ENCODE assay signal across 21 cellular contexts in genomic region chr5:17402291-17403121, GRCh38.
DNase-seq lines count a peak whose midpoint lies in the region; ATAC-seq, FAIRE-seq and TF ChIP-seq lines count a peak whose summit lies in the region.
"Had no signal": no experiment of that assay in that cellular context is flagged by ENCODE, and none has a peak within 500 bp of the region (broad histone marks: within the 10 kb centered on the region; RNA-seq: fewer than 3 reads in every experiment).

No MANE protein-coding gene starts in this region.

- H3K27ac Mint-ChIP-seq in nephron progenitor cell: no peak overlapping the region
- H3K27ac Mint-ChIP-seq in activated CD4-positive, alpha-beta T cell treated with anti-CD3 and anti-CD28 coated beads for 36 hours: no peak overlapping the region
- H3K27ac Mint-ChIP-seq: activated naive CD8-positive, alpha-beta T cell treated with anti-CD3 and anti-CD28 coated beads, Interleukin-2, amount 10 ng/mL, durations not matched to agents 7 days and 5 days; activated T-helper 1 cell treated with anti-CD3 and anti-CD28 coated beads, Interleukin-12 subunit alpha, Interleukin-12 subunit beta, Interleukin-2, Interleukin-4 antibody, amounts not matched to agents 30 ng/mL and 10 ng/mL and 1 ng/mL, durations not matched to agents 14 hours and 24 hours and 36 hours; CD8-positive, alpha-beta T cell; natural killer cell treated with Interleukin-12 subunit alpha and Interleukin-12 subunit beta and Interleukin-15 and Interleukin-18, amount 100 ng/mL, for 72 hours had no signal

- peaks cover 79% of the 10 kb centered on the region for H3K4me1 ChIP-seq in A549
- H3K4me1 ChIP-seq in HUES6 (ENCODE audit: control insufficient read depth, insufficient read depth, low read length): peaks cover 68% of the 10 kb centered on the region
- H3K4me1 ChIP-seq in Karpas-422 (ENCODE audit: low read length): peaks cover 17% of the 10 kb centered on the region
- H3K4me1 ChIP-seq: uterus had no signal

- POLR2A ChIA-PET in A549 (lab: Yijun Ruan, JAX): no interaction called here
- POLR2A ChIA-PET in activated CD4-positive, alpha-beta T cell treated with anti-CD3 and anti-CD28 coated beads for 36 hours (lab: Charles Lee): no interaction called here

- CTCF ChIA-PET in A549 (lab: Yijun Ruan, JAX): interaction anchor here (0.8 to 3.3 kb wide), 6 partner anchors 9 to 711 kb away, joined by 3 to 10 read pairs (median 4); no protein-coding TSS in a partner anchor
- CTCF ChIA-PET in activated CD4-positive, alpha-beta T cell treated with anti-CD3 and anti-CD28 coated beads for 36 hours (lab: Charles Lee): no interaction called here

- H3K9me3 ChIP-seq in A549: no peaks in the 10 kb centered on the region
- H3K9me3 ChIP-seq in HUES6 (ENCODE audit: control insufficient read depth, insufficient read depth, low read depth, low read length): no peaks in the 10 kb centered on the region
- no peaks in the 10 kb centered on the region for H3K9me3 ChIP-seq in Karpas-422 (ENCODE audit: low read length)
- H3K9me3 ChIP-seq: uterus had no signal

- peak overlapping the region; percentile 51 to 74 for H3K27ac ChIP-seq in A549
- peak overlapping the region; percentile 85 for H3K27ac ChIP-seq in HUES6 (ENCODE audit: low read depth, low read length)
- H3K27ac ChIP-seq in Karpas-422 (ENCODE audit: low read length): no peak overlapping the region
- H3K27ac ChIP-seq: KMS-11, uterus had no signal

- H3K36me3 ChIP-seq in HUES6 (ENCODE audit: control insufficient read depth, insufficient read depth, low read length) (no peaks in the 10 kb centered on the region), Karpas-422 (ENCODE audit: insufficient read depth, low read length) (no peaks in the 10 kb centered on the region)
- H3K36me3 ChIP-seq: uterus had no signal

- peaks cover 39% of the 10 kb centered on the region for H3K4me1 Mint-ChIP-seq in nephron progenitor cell
- no peaks in the 10 kb centered on the region for H3K4me1 Mint-ChIP-seq in activated CD4-positive, alpha-beta T cell treated with anti-CD3 and anti-CD28 coated beads for 36 hours
- H3K4me1 Mint-ChIP-seq: activated naive CD8-positive, alpha-beta T cell treated with anti-CD3 and anti-CD28 coated beads, Interleukin-2, amount 10 ng/mL, durations not matched to agents 7 days and 5 days had no signal

- intact Hi-C loops in activated CD4-positive, alpha-beta T cell treated with anti-CD3 and anti-CD28 coated beads for 36 hours (cut with DNase I, micrococcal nuclease): no loop called here

- DNase-seq in A549 (ENCODE audit: low read depth in 1 of 2, low spot score in 1 of 2) (no peak), ecto neural progenitor cell (ENCODE audit: low spot score) (peak; percentile 54), nephron progenitor cell (no peak), Karpas-422 (no peak)
- no peak for DNase-seq in activated CD4-positive, alpha-beta T cell treated with anti-CD3 and anti-CD28 coated beads for 36 hours
- no peak for DNase-seq in activated CD8-positive, alpha-beta memory T cell treated with anti-CD3 and anti-CD28 coated beads, Interleukin-2, amount 50 U/mL, for 4 hours
- DNase-seq: activated CD4-positive, CD25-positive, alpha-beta regulatory T cell; activated CD8-positive, alpha-beta memory T cell treated with anti-CD3 and anti-CD28 coated beads for 24 hours; activated naive CD8-positive, alpha-beta T cell treated with anti-CD3 and anti-CD28 coated beads, Interleukin-2, amount 10 ng/mL, durations not matched to agents 7 days and 5 days; CD8-positive, alpha-beta T cell; mammary epithelial cell; NCI-H1436; right cardiac atrium; T-helper 1 cell; uterus had no signal

- no peak for FAIRE-seq in A549 (lab: Jason Lieb, UNC)

- peaks cover 3% of the 10 kb centered on the region for H3K9me3 Mint-ChIP-seq in nephron progenitor cell
- no peaks in the 10 kb centered on the region for H3K9me3 Mint-ChIP-seq in activated CD4-positive, alpha-beta T cell treated with anti-CD3 and anti-CD28 coated beads for 36 hours (ENCODE audit: low read depth)
- H3K9me3 Mint-ChIP-seq: activated T-helper 1 cell treated with anti-CD3 and anti-CD28 coated beads, Interleukin-12 subunit alpha, Interleukin-12 subunit beta, Interleukin-2, Interleukin-4 antibody, amounts not matched to agents 30 ng/mL and 10 ng/mL and 1 ng/mL, durations not matched to agents 14 hours and 24 hours and 36 hours had no signal

- peaks cover 26% of the 10 kb centered on the region for H3K27me3 Mint-ChIP-seq in nephron progenitor cell (ENCODE audit: low read depth, poor library complexity)
- no peaks in the 10 kb centered on the region for H3K27me3 Mint-ChIP-seq in activated CD4-positive, alpha-beta T cell treated with anti-CD3 and anti-CD28 coated beads for 36 hours
- H3K27me3 Mint-ChIP-seq: activated naive CD8-positive, alpha-beta T cell treated with anti-CD3 and anti-CD28 coated beads, Interleukin-2, amount 10 ng/mL, durations not matched to agents 7 days and 5 days; natural killer cell treated with Interleukin-12 subunit alpha and Interleukin-12 subunit beta and Interleukin-15 and Interleukin-18, amount 100 ng/mL, for 72 hours had no signal

- H3K9me2 ChIP-seq in Karpas-422 (replicated peaks; ENCODE audit: insufficient read depth, low read length): no peaks in the 10 kb centered on the region

- H3K36me3 Mint-ChIP-seq in nephron progenitor cell (ENCODE audit: low read depth): no peaks in the 10 kb centered on the region
- H3K36me3 Mint-ChIP-seq in activated CD4-positive, alpha-beta T cell treated with anti-CD3 and anti-CD28 coated beads for 36 hours (ENCODE audit: low read depth): no peaks in the 10 kb centered on the region
- H3K36me3 Mint-ChIP-seq: activated naive CD8-positive, alpha-beta T cell treated with anti-CD3 and anti-CD28 coated beads, Interleukin-2, amount 10 ng/mL, durations not matched to agents 7 days and 5 days; CD8-positive, alpha-beta T cell; natural killer cell treated with Interleukin-12 subunit alpha and Interleukin-12 subunit beta and Interleukin-15 and Interleukin-18, amount 100 ng/mL, for 72 hours had no signal

- no peak for TF ChIP-seq RAD21 in A549 (conservative IDR thresholded peaks at IDR 0.05 in 1 of 2, IDR thresholded peaks at IDR 0.05 in 1 of 2)

- 0 out of 2 replicates have a peak, but pooled peaks cover 7% of the 10 kb centered on the region for H3K27me3 ChIP-seq in HUES6 (ENCODE audit: control insufficient read depth, insufficient read depth, low read length)
- no peaks in the 10 kb centered on the region for H3K27me3 ChIP-seq in Karpas-422 (ENCODE audit: low read length)
- H3K27me3 ChIP-seq: uterus had no signal

- peak overlapping the region; percentile 56 for H3K4me3 Mint-ChIP-seq in nephron progenitor cell
- H3K4me3 Mint-ChIP-seq in activated CD4-positive, alpha-beta T cell treated with anti-CD3 and anti-CD28 coated beads for 36 hours: no peak overlapping the region
- H3K4me3 Mint-ChIP-seq: activated naive CD8-positive, alpha-beta T cell treated with anti-CD3 and anti-CD28 coated beads, Interleukin-2, amount 10 ng/mL, durations not matched to agents 7 days and 5 days; activated T-helper 1 cell treated with anti-CD3 and anti-CD28 coated beads, Interleukin-12 subunit alpha, Interleukin-12 subunit beta, Interleukin-2, Interleukin-4 antibody, amounts not matched to agents 30 ng/mL and 10 ng/mL and 1 ng/mL, durations not matched to agents 14 hours and 24 hours and 36 hours; CD8-positive, alpha-beta T cell; natural killer cell treated with Interleukin-12 subunit alpha and Interleukin-12 subunit beta and Interleukin-15 and Interleukin-18, amount 100 ng/mL, for 72 hours had no signal

- H3K79me2 ChIP-seq in Karpas-422 (ENCODE audit: low read length): no peaks in the 10 kb centered on the region

- ATAC-seq in A549: peak in 1 of 2 experiments; percentile 22; a peak in 3 of 6 replicates
- no peak for ATAC-seq in HG03095 (IDR thresholded peaks at IDR 0.05; ENCODE audit: unreplicated experiment)
- ATAC-seq in activated CD4-positive, alpha-beta T cell treated with anti-CD3 and anti-CD28 coated beads for 36 hours: no peak
- ATAC-seq: CD8-positive, alpha-beta T cell; natural killer cell treated with Interleukin-12 subunit alpha and Interleukin-12 subunit beta and Interleukin-15 and Interleukin-18, amount 100 ng/mL, for 72 hours; right cardiac atrium; Right ventricle myocardium inferior had no signal

- H3K4me2 ChIP-seq in A549 (peak overlapping the region; percentile 72), Karpas-422 (ENCODE audit: low read depth, low read length, poor library complexity, severe bottlenecking) (no peak overlapping the region)
- H3K4me2 ChIP-seq: KMS-11 had no signal

- H3K9ac ChIP-seq in HUES6 (ENCODE audit: low read length) (peak overlapping the region; percentile 77), Karpas-422 (ENCODE audit: low read length) (no peak overlapping the region)
- H3K9ac ChIP-seq: KMS-11 had no signal

- TF ChIP-seq CTCF in A549 (IDR thresholded peaks at IDR 0.05) (no peak), nephron progenitor cell (IDR thresholded peaks at IDR 0.05) (no peak)

- TF ChIP-seq EP300 in A549 (IDR thresholded peaks at IDR 0.05): no peak

- TF ChIP-seq POLR2A in A549 (IDR thresholded peaks at IDR 0.05; ENCODE audit: low read length): no peak

- no peak overlapping the region for H2AFZ ChIP-seq in Karpas-422 (ENCODE audit: low read length)

- no peak overlapping the region for H3K4me3 ChIP-seq in A549
- H3K4me3 ChIP-seq in HUES6 (ENCODE audit: low read depth, low read length): peak overlapping the region; percentile 40
- no peak overlapping the region for H3K4me3 ChIP-seq in Karpas-422 (ENCODE audit: low read length)
- H3K4me3 ChIP-seq: uterus had no signal

- 64% methylated on average over 10 of the region's 10 CpGs for WGBS in A549 (ENCODE audit: missing lambda C conversion rate)

- no peaks in the 10 kb centered on the region for H4K20me1 ChIP-seq in Karpas-422 (ENCODE audit: insufficient read depth, low read depth, low read length)

TF ChIP-seq in A549, 52 proteins besides CTCF, POLR2A, EP300 and RAD21 (continues in another document):
- no peak for TF ChIP-seq PHF8 (IDR thresholded peaks at IDR 0.05; ENCODE audit: borderline replicate concordance, low read depth)
- TF ChIP-seq POLR2AphosphoS2 (conservative IDR thresholded peaks at IDR 0.05; ENCODE audit: low read length): no peak
- no peak for TF ChIP-seq JUNB (IDR thresholded peaks at IDR 0.05)
- no peak for TF ChIP-seq ZSCAN20 (CRISPR knock-in tag; IDR thresholded peaks at IDR 0.05)
- TF ChIP-seq KDM1A (IDR thresholded peaks at IDR 0.05; ENCODE audit: low read depth): no peak
- no peak for TF ChIP-seq GATA3 (IDR thresholded peaks at IDR 0.05; ENCODE audit: borderline replicate concordance)
- TF ChIP-seq ATOH8 (CRISPR knock-in tag; IDR thresholded peaks at IDR 0.05; ENCODE audit: low read depth): no peak
- TF ChIP-seq SMC3 (IDR thresholded peaks at IDR 0.05): no peak
